Comparison of ENCODE assay signal across 8 cellular contexts in the genomic region with DNA sequence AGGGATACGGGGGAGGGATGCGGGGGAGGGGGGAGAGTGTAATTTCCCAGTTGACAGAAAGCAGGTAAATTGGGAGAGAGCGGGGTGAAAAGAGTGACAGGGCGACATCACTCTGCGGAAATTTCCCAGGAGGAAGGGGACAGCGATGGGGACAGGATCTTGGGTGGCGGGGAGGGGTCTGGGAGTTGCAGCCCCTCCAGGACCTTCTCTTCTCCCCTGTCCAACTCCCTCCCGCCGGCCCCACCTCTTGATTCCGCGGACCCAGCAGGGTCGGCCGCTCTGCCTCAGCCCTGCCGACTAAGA.
DNase-seq lines count a peak whose midpoint lies in the region; ATAC-seq, FAIRE-seq and TF ChIP-seq lines count a peak whose summit lies in the region.

No MANE protein-coding gene starts in this region.

- RAD21 ChIA-PET in HCT116 (lab: Charles Lee; ENCODE audit: low non-redundant PET in 1 of 2, low total read pairs in 2 of 2, uncharacterized antibody in 2 of 2, unreplicated experiment in 2 of 2) = no interaction called here

- H3K4me3 ChIP-seq in HCT116 (replicated peaks in 1 of 2; ENCODE audit: low read depth in 1 of 2, low read length in 2 of 2) (peak overlapping the region; percentile 59 to 62), iPS-15b (ENCODE audit: low read depth, low read length) (peak overlapping the region; percentile 72)

- H3K4me1 ChIP-seq in HCT116 (ENCODE audit: control insufficient read depth in 1 of 2, insufficient read depth in 2 of 2, low read length in 2 of 2) (peaks cover 10 to 28% of the 10 kb centered on the region in 2 experiments; a peak in 3 of 4 replicates), iPS-15b (ENCODE audit: control insufficient read depth, insufficient read depth, low read length) (peaks cover 8% of the 10 kb centered on the region)

- peaks cover 47% of the 10 kb centered on the region for H3K79me2 ChIP-seq in HCT116 (ENCODE audit: insufficient read depth, low read length)

- no peaks in the 10 kb centered on the region for H3K9me3 Mint-ChIP-seq in activated CD4-positive, alpha-beta memory T cell treated with anti-CD3 and anti-CD28 coated beads, Interleukin-2, amount 10 ng/mL, durations not matched to agents 7 days and 5 days
- H3K9me3 Mint-ChIP-seq in stimulated activated effector memory CD8-positive, alpha-beta T cell treated with anti-CD3 and anti-CD28 coated beads, Interleukin-12 subunit alpha, Interleukin-12 subunit beta, amount 100 ng/mL, for 72 hours = no peaks in the 10 kb centered on the region

- POLR2A ChIA-PET in HCT116 (lab: Charles Lee) = no interaction called here
- POLR2A ChIA-PET in activated CD4-positive, alpha-beta memory T cell treated with anti-CD3 and anti-CD28 coated beads, Interleukin-2, amount 10 ng/mL, durations not matched to agents 7 days and 5 days (lab: Charles Lee) = interaction anchor here (1.1 to 4.7 kb wide), 7 partner anchors 10 to 57 kb away, joined by 4 to 61 read pairs (median 11); no protein-coding TSS in a partner anchor

- no peak for DNase-seq in HCT116 (ENCODE audit: low read depth, low spot score)
- DNase-seq in activated CD4-positive, alpha-beta memory T cell treated with anti-CD3 and anti-CD28 coated beads, Interleukin-2, amount 10 ng/mL, durations not matched to agents 7 days and 5 days = no peak
- no peak for DNase-seq in stimulated activated effector memory CD8-positive, alpha-beta T cell treated with anti-CD3 and anti-CD28 coated beads, Interleukin-12 subunit alpha, Interleukin-12 subunit beta, amount 100 ng/mL, for 72 hours (ENCODE audit: low spot score in 2 of 2)
- no peak for DNase-seq in urothelium cell line (ENCODE audit: low spot score)
- no peak for DNase-seq in NCI-H146 treated with DMSO at 0.1 percent for 48 hours (lab: John Stamatoyannopoulos, UW; ENCODE audit: unreplicated experiment)
- DNase-seq in cortex of kidney (lab: John Stamatoyannopoulos, UW) = no peak

- peak overlapping the region; percentile 76 for H3K4me3 Mint-ChIP-seq in activated CD4-positive, alpha-beta memory T cell treated with anti-CD3 and anti-CD28 coated beads, Interleukin-2, amount 10 ng/mL, durations not matched to agents 7 days and 5 days
- peak overlapping the region; percentile 79 for H3K4me3 Mint-ChIP-seq in stimulated activated effector memory CD8-positive, alpha-beta T cell treated with anti-CD3 and anti-CD28 coated beads, Interleukin-12 subunit alpha, Interleukin-12 subunit beta, amount 100 ng/mL, for 72 hours

- no peaks in the 10 kb centered on the region for H3K36me3 ChIP-seq in HCT116 (ENCODE audit: control insufficient read depth in 1 of 2, insufficient read depth in 2 of 2, low read length in 2 of 2)
- no peaks in the 10 kb centered on the region for H3K36me3 ChIP-seq in iPS-15b (ENCODE audit: control insufficient read depth, insufficient read depth, low read length)

- H3K27me3 ChIP-seq in HCT116 (ENCODE audit: insufficient read depth, low read length) (no peaks in the 10 kb centered on the region), iPS-15b (ENCODE audit: control insufficient read depth, insufficient read depth, low read length) (peaks cover 32% of the 10 kb centered on the region)

- peaks cover 6% of the 10 kb centered on the region for H3K36me3 Mint-ChIP-seq in activated CD4-positive, alpha-beta memory T cell treated with anti-CD3 and anti-CD28 coated beads, Interleukin-2, amount 10 ng/mL, durations not matched to agents 7 days and 5 days (ENCODE audit: low read depth)
- peaks cover 21% of the 10 kb centered on the region for H3K36me3 Mint-ChIP-seq in stimulated activated effector memory CD8-positive, alpha-beta T cell treated with anti-CD3 and anti-CD28 coated beads, Interleukin-12 subunit alpha, Interleukin-12 subunit beta, amount 100 ng/mL, for 72 hours

- H3K9ac ChIP-seq in HCT116 (ENCODE audit: low read length) (peak overlapping the region; percentile 71), iPS-15b (ENCODE audit: low read depth, low read length) (no peak overlapping the region)

- ATAC-seq in HCT116 = no peak
- no peak for ATAC-seq in stimulated activated effector memory CD8-positive, alpha-beta T cell treated with anti-CD3 and anti-CD28 coated beads, Interleukin-12 subunit alpha, Interleukin-12 subunit beta, amount 100 ng/mL, for 72 hours
- no peak for ATAC-seq in HG03354 (IDR thresholded peaks at IDR 0.05; ENCODE audit: poor library complexity, severe bottlenecking, unreplicated experiment)

- TF ChIP-seq RAD21 in HCT116 (IDR thresholded peaks at IDR 0.05; ENCODE audit: low read depth) = no peak

- intact Hi-C loops in HCT116 (cut with micrococcal nuclease) = no loop called here

- no TSS peak for BruUV-seq in HCT116 (replicated peaks; lab: Mats Ljungman, UMichigan)

- H3K9me2 ChIP-seq in HCT116 (ENCODE audit: insufficient read depth) = no peaks in the 10 kb centered on the region

- no peak for FAIRE-seq in urothelium cell line (lab: Jason Lieb, UNC)

- no peaks in the 10 kb centered on the region for H4K20me1 ChIP-seq in HCT116 (ENCODE audit: insufficient read depth)

- no peaks in the 10 kb centered on the region for H3K27me3 Mint-ChIP-seq in activated CD4-positive, alpha-beta memory T cell treated with anti-CD3 and anti-CD28 coated beads, Interleukin-2, amount 10 ng/mL, durations not matched to agents 7 days and 5 days

- no peak for TF ChIP-seq POLR2A in HCT116 (IDR thresholded peaks at IDR 0.05; ENCODE audit: borderline replicate concordance, extremely low read depth, insufficient read depth, insufficient read length)

- no peak for TF ChIP-seq CTCF in HCT116 (IDR thresholded peaks at IDR 0.05 in 2 of 3, conservative IDR thresholded peaks at IDR 0.05 in 1 of 3; ENCODE audit: borderline replicate concordance in 1 of 3, insufficient read depth in 1 of 3, low read depth in 2 of 3, low read length in 2 of 3)

- peak overlapping the region; percentile 84 for H3K4me2 ChIP-seq in HCT116 (ENCODE audit: low read length)

- H3K9me3 ChIP-seq in HCT116 (ENCODE audit: control insufficient read depth in 1 of 2, insufficient read depth in 1 of 2, low read depth in 1 of 2, low read length in 2 of 2) (no peaks in the 10 kb centered on the region), iPS-15b (ENCODE audit: control insufficient read depth, insufficient read depth, low read length) (no peaks in the 10 kb centered on the region)

- peaks cover 35% of the 10 kb centered on the region for H3K4me1 Mint-ChIP-seq in activated CD4-positive, alpha-beta memory T cell treated with anti-CD3 and anti-CD28 coated beads, Interleukin-2, amount 10 ng/mL, durations not matched to agents 7 days and 5 days
- peaks cover 29% of the 10 kb centered on the region for H3K4me1 Mint-ChIP-seq in stimulated activated effector memory CD8-positive, alpha-beta T cell treated with anti-CD3 and anti-CD28 coated beads, Interleukin-12 subunit alpha, Interleukin-12 subunit beta, amount 100 ng/mL, for 72 hours

- no peak overlapping the region for H2AFZ ChIP-seq in HCT116 (ENCODE audit: low read depth, low read length, poor library complexity, severe bottlenecking)

- H3K27ac Mint-ChIP-seq in activated CD4-positive, alpha-beta memory T cell treated with anti-CD3 and anti-CD28 coated beads, Interleukin-2, amount 10 ng/mL, durations not matched to agents 7 days and 5 days = peak overlapping the region; percentile 72
- H3K27ac Mint-ChIP-seq in stimulated activated effector memory CD8-positive, alpha-beta T cell treated with anti-CD3 and anti-CD28 coated beads, Interleukin-12 subunit alpha, Interleukin-12 subunit beta, amount 100 ng/mL, for 72 hours = peak overlapping the region; percentile 86

- CTCF ChIA-PET in HCT116 (lab: Charles Lee) = no interaction called here
- CTCF ChIA-PET in activated CD4-positive, alpha-beta memory T cell treated with anti-CD3 and anti-CD28 coated beads, Interleukin-2, amount 10 ng/mL, durations not matched to agents 7 days and 5 days (lab: Charles Lee) = no interaction called here

- H3K27ac ChIP-seq in HCT116 (ENCODE audit: low read depth, low read length) = peak overlapping the region; percentile 74; the same call in 1 of the 2 replicates

TF ChIP-seq in HCT116, 20 proteins besides CTCF, POLR2A, EP300 and RAD21 (continues in another document):
- TF ChIP-seq ZNF274 (IDR thresholded peaks at IDR 0.05; ENCODE audit: low read depth, low read length) = no peak
- TF ChIP-seq, protein P1, sequence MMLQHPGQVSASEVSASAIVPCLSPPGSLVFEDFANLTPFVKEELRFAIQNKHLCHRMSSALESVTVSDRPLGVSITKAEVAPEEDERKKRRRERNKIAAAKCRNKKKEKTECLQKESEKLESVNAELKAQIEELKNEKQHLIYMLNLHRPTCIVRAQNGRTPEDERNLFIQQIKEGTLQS (IDR thresholded peaks at IDR 0.05) = no peak
- TF ChIP-seq POLR2AphosphoS5 (IDR thresholded peaks at IDR 0.05; ENCODE audit: low read depth, low read length) = no peak
- no peak for TF ChIP-seq SIN3A (IDR thresholded peaks at IDR 0.05; ENCODE audit: low read depth)
- TF ChIP-seq, protein P2, sequence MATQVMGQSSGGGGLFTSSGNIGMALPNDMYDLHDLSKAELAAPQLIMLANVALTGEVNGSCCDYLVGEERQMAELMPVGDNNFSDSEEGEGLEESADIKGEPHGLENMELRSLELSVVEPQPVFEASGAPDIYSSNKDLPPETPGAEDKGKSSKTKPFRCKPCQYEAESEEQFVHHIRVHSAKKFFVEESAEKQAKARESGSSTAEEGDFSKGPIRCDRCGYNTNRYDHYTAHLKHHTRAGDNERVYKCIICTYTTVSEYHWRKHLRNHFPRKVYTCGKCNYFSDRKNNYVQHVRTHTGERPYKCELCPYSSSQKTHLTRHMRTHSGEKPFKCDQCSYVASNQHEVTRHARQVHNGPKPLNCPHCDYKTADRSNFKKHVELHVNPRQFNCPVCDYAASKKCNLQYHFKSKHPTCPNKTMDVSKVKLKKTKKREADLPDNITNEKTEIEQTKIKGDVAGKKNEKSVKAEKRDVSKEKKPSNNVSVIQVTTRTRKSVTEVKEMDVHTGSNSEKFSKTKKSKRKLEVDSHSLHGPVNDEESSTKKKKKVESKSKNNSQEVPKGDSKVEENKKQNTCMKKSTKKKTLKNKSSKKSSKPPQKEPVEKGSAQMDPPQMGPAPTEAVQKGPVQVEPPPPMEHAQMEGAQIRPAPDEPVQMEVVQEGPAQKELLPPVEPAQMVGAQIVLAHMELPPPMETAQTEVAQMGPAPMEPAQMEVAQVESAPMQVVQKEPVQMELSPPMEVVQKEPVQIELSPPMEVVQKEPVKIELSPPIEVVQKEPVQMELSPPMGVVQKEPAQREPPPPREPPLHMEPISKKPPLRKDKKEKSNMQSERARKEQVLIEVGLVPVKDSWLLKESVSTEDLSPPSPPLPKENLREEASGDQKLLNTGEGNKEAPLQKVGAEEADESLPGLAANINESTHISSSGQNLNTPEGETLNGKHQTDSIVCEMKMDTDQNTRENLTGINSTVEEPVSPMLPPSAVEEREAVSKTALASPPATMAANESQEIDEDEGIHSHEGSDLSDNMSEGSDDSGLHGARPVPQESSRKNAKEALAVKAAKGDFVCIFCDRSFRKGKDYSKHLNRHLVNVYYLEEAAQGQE (IDR thresholded peaks at IDR 0.05; ENCODE audit: low read depth) = no peak
- TF ChIP-seq ELF1 (IDR thresholded peaks at IDR 0.05; ENCODE audit: borderline replicate concordance, low read depth) = no peak
- TF ChIP-seq TCF7L2 (IDR thresholded peaks at IDR 0.05; ENCODE audit: borderline replicate concordance, extremely low read depth, insufficient read depth, insufficient read length) = no peak
- no peak for TF ChIP-seq SP1 (IDR thresholded peaks at IDR 0.05; ENCODE audit: low read depth)
